In the genomic region with DNA sequence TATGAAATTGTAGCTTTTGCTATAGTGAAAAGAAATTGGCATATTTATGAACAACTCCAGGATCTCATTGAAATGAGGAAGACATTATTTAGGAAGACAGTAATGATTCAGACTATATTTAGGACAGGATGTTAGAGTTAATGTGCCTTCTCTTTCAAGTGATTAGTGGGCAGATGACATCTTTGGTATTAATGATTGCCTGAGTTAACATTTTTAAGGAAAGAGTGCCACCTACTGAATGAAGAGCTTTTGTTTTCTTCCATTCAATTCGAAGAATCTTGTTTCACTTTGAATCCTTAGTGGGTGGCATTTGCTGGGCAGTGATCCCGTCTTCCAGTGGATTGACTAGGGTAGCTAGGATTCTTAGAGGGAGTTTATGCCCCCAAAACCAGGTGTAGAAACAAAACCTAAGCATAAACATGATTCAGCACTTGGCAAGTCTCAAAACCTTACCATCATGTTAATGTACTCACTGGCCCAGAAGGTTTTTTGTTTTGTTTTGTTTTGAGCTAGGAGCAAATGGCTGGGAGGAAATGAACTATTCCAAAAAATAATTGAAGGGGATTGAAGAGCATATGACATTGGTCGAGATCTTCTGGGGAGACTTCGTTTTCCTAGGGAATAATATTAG, we compare ENCODE assay signal across 8 cellular contexts. TPM values are rescaled to one million over a fixed set of nuclear protein-coding genes. Genes with fewer than 3 reads are reported as not detected.
DNase-seq lines count a peak whose midpoint lies in the region; ATAC-seq, FAIRE-seq and TF ChIP-seq lines count a peak whose summit lies in the region.

No MANE protein-coding gene starts in this region.

- peak overlapping the region; percentile 40; the same call in 1 of the 2 replicates for H3K9ac ChIP-seq in MM.1S (ENCODE audit: low read length)

- H3K4me3 ChIP-seq in CD8-positive, alpha-beta memory T cell (ENCODE audit: low read length), result no peak overlapping the region
- H3K4me3 ChIP-seq in MM.1S (ENCODE audit: low read length) (peak overlapping the region; percentile 49), pancreas (no peak overlapping the region)

- peak; percentile 61 for TF ChIP-seq CTCF in MM.1S (IDR thresholded peaks at IDR 0.05; ENCODE audit: low read length)
- peak; percentile 64 for TF ChIP-seq CTCF in VCaP (conservative IDR thresholded peaks at IDR 0.05)
- TF ChIP-seq CTCF in pancreas (IDR thresholded peaks at IDR 0.05), result peak in 2 of 4 donors; percentile 20 to 29

- H3F3A ChIP-seq in MM.1S (ENCODE audit: insufficient read depth, low read length), result peaks cover 13% of the 10 kb centered on the region; the same call in 1 of the 2 replicates

- H3K4me3 Mint-ChIP-seq in CD8-positive, alpha-beta memory T cell, result peak overlapping the region in 6 of 7 donors; percentile 8 to 46 (median 29)

- intact Hi-C loops in pancreas (cut with DNase I), result loop anchor here in 2 of 3 donors (10.0 kb wide), 1 partner anchor 564 kb away; no protein-coding TSS in a partner anchor

- no peaks in the 10 kb centered on the region for H3K27me3 ChIP-seq in CD8-positive, alpha-beta memory T cell (ENCODE audit: insufficient read depth, low read length, poor library complexity, severe bottlenecking)
- H3K27me3 ChIP-seq in MM.1S (replicated peaks; ENCODE audit: insufficient read depth, low read length) (no peaks in the 10 kb centered on the region), pancreas (no peaks in the 10 kb centered on the region)

- H3K9me2 ChIP-seq in MM.1S (replicated peaks; ENCODE audit: insufficient read depth, low read length), result no peaks in the 10 kb centered on the region

- peaks cover 76% of the 10 kb centered on the region for H3K4me1 ChIP-seq in CD8-positive, alpha-beta memory T cell (ENCODE audit: insufficient read depth, low read length)
- peaks cover 41% of the 10 kb centered on the region for H3K4me1 ChIP-seq in MM.1S (ENCODE audit: low read length)
- H3K4me1 ChIP-seq in pancreas, result peaks cover 19 to 49% (median 39%) of the 10 kb centered on the region in 3 donors

- H3K27ac ChIP-seq in CD8-positive, alpha-beta memory T cell (ENCODE audit: low read depth, low read length), result no peak overlapping the region
- H3K27ac ChIP-seq in MM.1S (ENCODE audit: low read length) (peak overlapping the region; percentile 42; the same call in 1 of the 2 replicates), VCaP (no peak overlapping the region), pancreas (peak overlapping the region in 2 of 4 donors; percentile 30 to 65)

- peaks cover 76 to 92% (median 91%) of the 10 kb centered on the region in 3 donors for H3K4me1 Mint-ChIP-seq in CD8-positive, alpha-beta memory T cell

- peak; percentile 46 for ATAC-seq in GM18520 (IDR thresholded peaks at IDR 0.05; ENCODE audit: unreplicated experiment)
- peak; percentile 47 to 85 (median 80) for ATAC-seq in pancreas
- no peak for ATAC-seq in GM21528 (IDR thresholded peaks at IDR 0.05; ENCODE audit: low FRiP score, unreplicated experiment)
- ATAC-seq in HG02852 (IDR thresholded peaks at IDR 0.05; ENCODE audit: unreplicated experiment), result no peak

- H3K79me2 ChIP-seq in MM.1S (ENCODE audit: low read length), result peaks cover 98% of the 10 kb centered on the region

- H3K27me3 Mint-ChIP-seq in CD8-positive, alpha-beta memory T cell, result no peaks in the 10 kb centered on the region

- 14 to 19% methylated on average over 4 of the region's 4 CpGs for WGBS in pancreas, 2 donors

- H3K9me3 ChIP-seq in CD8-positive, alpha-beta memory T cell (ENCODE audit: low read length), result no peaks in the 10 kb centered on the region
- H3K9me3 ChIP-seq in MM.1S (replicated peaks; ENCODE audit: insufficient read depth, low read length) (no peaks in the 10 kb centered on the region), pancreas (no peaks in the 10 kb centered on the region)

- peak overlapping the region; percentile 87 for H3K4me2 ChIP-seq in MM.1S (ENCODE audit: low read depth, low read length)

- POLR2A ChIA-PET in CD8-positive, alpha-beta memory T cell (lab: Charles Lee), result interaction anchor here (0.6 to 1.2 kb wide), 2 partner anchors 20 to 845 kb away, joined by 3 to 4 read pairs; no protein-coding TSS in a partner anchor

- peak in 2 of 5 donors; percentile 44 to 54 for DNase-seq in CD8-positive, alpha-beta memory T cell
- DNase-seq in MM.1S, result peak; percentile 74
- DNase-seq in fibroblast of the conjunctiva (ENCODE audit: low read depth), result peak; percentile 40
- DNase-seq in pancreas, result no peak

- H4K20me1 ChIP-seq in MM.1S (ENCODE audit: insufficient read depth, low read length), result 0 out of 2 replicates have a peak, but pooled peaks cover 3% of the 10 kb centered on the region

- H3K36me3 ChIP-seq in CD8-positive, alpha-beta memory T cell (ENCODE audit: insufficient read depth, low read length), result no peaks in the 10 kb centered on the region
- H3K36me3 ChIP-seq in MM.1S (replicated peaks; ENCODE audit: insufficient read depth, low read length), result no peaks in the 10 kb centered on the region
- no peaks in the 10 kb centered on the region for H3K36me3 ChIP-seq in pancreas

- H3K27ac Mint-ChIP-seq in CD8-positive, alpha-beta memory T cell, result peak overlapping the region; percentile 37 to 90 (median 73)

- H2AFZ ChIP-seq in MM.1S (ENCODE audit: low read length), result no peak overlapping the region

- peaks cover 0 to 3% (median 0%) of the 10 kb centered on the region in 3 donors for H3K36me3 Mint-ChIP-seq in CD8-positive, alpha-beta memory T cell

- FAIRE-seq in pancreas (lab: Jason Lieb, UNC), result peak; percentile 77

- H3K9me3 Mint-ChIP-seq in CD8-positive, alpha-beta memory T cell, result no peaks in the 10 kb centered on the region

- CTCF ChIA-PET in CD8-positive, alpha-beta memory T cell (lab: Charles Lee), result interaction anchor here (0.6 to 3.7 kb wide), 15 partner anchors 10 to 909 kb away, joined by 3 to 25 read pairs (median 4); a partner anchor contains a TSS

RNA-seq across cellular contexts. Expression of a gene that starts 23.2 kb away (rescaled TPM):
- total RNA-seq in CD8-positive, alpha-beta memory T cell, result 10 to 100 TPM; 18.1 to 18.7 TPM
- polyA plus RNA-seq in CD8-positive, alpha-beta memory T cell, result 34.6 TPM
- total RNA-seq in pancreas, result 10 to 100 TPM; 11.4 to 28.7 (median 12.7) TPM
- 10 to 100 TPM in 1 of 2 donors, 1 to 10 TPM in 1; 5.4 to 10.1 TPM for polyA plus RNA-seq in pancreas

Comparison
In these comparisons a context has a peak if more than half of its experiments do, and no peak if none do; other contexts are left out.
1. DNase-seq: peak in MM.1S (single experiment) and fibroblast of the conjunctiva (single experiment); none in pancreas (0 of 6).
2. ATAC-seq: peak in GM18520 (single experiment) and pancreas (4 of 4); none in GM21528 (single experiment) and HG02852 (single experiment).